In the genomic region with DNA sequence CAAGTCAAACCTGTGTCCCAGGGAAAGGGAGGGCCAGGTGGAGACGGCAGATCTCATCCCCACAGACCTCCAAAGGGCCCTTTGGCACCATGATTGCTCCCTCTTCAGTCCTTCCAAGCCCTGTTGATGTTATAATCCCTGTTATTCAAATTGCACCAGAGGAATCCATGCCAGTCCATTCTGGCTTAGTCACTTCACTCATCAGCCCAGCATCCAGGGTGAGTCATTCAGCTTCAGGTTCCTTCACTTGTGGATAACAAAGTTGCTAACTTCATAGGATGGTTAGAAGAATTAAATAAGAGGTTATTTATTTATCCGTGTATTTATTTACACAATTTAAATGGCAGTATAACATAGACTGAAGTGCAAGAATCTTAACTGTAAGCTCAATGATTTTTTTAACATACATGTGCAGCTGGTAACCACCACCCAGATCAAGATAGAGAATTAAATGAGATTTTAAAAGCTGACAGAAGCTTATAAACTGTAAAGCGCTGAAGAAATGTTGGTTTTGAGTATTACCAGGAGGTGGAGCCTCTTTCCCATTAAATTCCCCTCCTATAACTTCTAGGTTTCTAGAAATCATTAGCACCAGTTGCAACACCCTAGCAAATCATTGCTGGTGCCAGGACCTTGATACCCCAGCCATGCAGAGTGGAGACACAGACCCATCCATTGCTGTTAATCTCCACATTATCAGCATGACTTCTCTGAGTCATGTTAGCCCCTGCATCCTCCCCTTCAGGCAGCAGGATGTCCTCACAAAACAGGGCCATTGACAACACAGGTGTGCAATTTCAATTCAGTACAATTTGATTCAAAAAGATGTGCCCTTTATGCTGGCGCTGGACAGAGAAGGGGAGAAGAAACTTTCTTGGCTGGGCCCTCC, we compare ENCODE assay signal across 8 cellular contexts.
DNase-seq lines count a peak whose midpoint lies in the region; ATAC-seq, FAIRE-seq and TF ChIP-seq lines count a peak whose summit lies in the region.

No MANE protein-coding gene starts in this region.

- POLR2A ChIA-PET in WTC11 (lab: Charles Lee), result no interaction called here

- peaks cover 54% of the 10 kb centered on the region for H3K4me1 Mint-ChIP-seq in WTC11

- TF ChIP-seq RAD21 in Ishikawa (IDR thresholded peaks at IDR 0.05; ENCODE audit: low read depth), result peak; percentile 36; the same call in 1 of the 2 replicates

- TF ChIP-seq EP300 in Ishikawa (IDR thresholded peaks at IDR 0.05; ENCODE audit: borderline replicate concordance), result no peak

- no peak overlapping the region for H3K4me3 ChIP-seq in H7 (ENCODE audit: insufficient read depth, low read depth, low read length)

- ATAC-seq in WTC11, result peak; percentile 22
- ATAC-seq in left lobe of liver, result peak; percentile 87

- CTCF ChIA-PET in WTC11 (lab: Charles Lee), result interaction anchor here (0.7 to 0.9 kb wide), 2 partner anchors 112 to 519 kb away, joined by 4 to 5 read pairs; no protein-coding TSS in a partner anchor

- no peaks in the 10 kb centered on the region for H3K36me3 ChIP-seq in H7 (replicated peaks; ENCODE audit: control insufficient read depth, insufficient read depth, low read length)

- DNase-seq in D721Med (ENCODE audit: insufficient read length, low spot score), result no peak
- no peak for DNase-seq in WTC11 (ENCODE audit: low spot score)
- DNase-seq in left lobe of liver (ENCODE audit: low spot score), result no peak
- DNase-seq in activated CD4-positive, alpha-beta T cell treated with anti-CD3 and anti-CD28 coated beads, Interleukin-2, amount 50 U/mL, for 4 hours, result no peak
- DNase-seq in H7, result no peak
- DNase-seq in SHP77 (lab: John Stamatoyannopoulos, UW), result no peak
- DNase-seq in GOT3 (lab: John Stamatoyannopoulos, UW), result no peak

- no peaks in the 10 kb centered on the region for H3K36me3 Mint-ChIP-seq in WTC11

- peak overlapping the region; percentile 6; the same call in 1 of the 2 replicates for H3K27ac Mint-ChIP-seq in WTC11

- no peak for FAIRE-seq in D721Med (lab: Jason Lieb, UNC)

- H3K9me3 Mint-ChIP-seq in WTC11, result no peaks in the 10 kb centered on the region; the same call in 1 of the 2 replicates

- no peak overlapping the region for H3K4me3 Mint-ChIP-seq in WTC11

- H3K27me3 Mint-ChIP-seq in WTC11 (ENCODE audit: low read depth), result peaks cover 5% of the 10 kb centered on the region

- H3K27me3 ChIP-seq in H7 (ENCODE audit: control insufficient read depth, insufficient read depth, low read length), result no peaks in the 10 kb centered on the region

- peak; percentile 44 for TF ChIP-seq CTCF in D721Med (IDR thresholded peaks at IDR 0.05; ENCODE audit: insufficient read depth, missing control alignments)
- TF ChIP-seq CTCF in WTC11 (IDR thresholded peaks at IDR 0.05), result no peak

TF ChIP-seq in Ishikawa, 13 proteins besides CTCF, POLR2A, EP300 and RAD21:
- TF ChIP-seq CREB1 (IDR thresholded peaks at IDR 0.05; ENCODE audit: low read depth), result no peak
- TF ChIP-seq, protein P1, sequence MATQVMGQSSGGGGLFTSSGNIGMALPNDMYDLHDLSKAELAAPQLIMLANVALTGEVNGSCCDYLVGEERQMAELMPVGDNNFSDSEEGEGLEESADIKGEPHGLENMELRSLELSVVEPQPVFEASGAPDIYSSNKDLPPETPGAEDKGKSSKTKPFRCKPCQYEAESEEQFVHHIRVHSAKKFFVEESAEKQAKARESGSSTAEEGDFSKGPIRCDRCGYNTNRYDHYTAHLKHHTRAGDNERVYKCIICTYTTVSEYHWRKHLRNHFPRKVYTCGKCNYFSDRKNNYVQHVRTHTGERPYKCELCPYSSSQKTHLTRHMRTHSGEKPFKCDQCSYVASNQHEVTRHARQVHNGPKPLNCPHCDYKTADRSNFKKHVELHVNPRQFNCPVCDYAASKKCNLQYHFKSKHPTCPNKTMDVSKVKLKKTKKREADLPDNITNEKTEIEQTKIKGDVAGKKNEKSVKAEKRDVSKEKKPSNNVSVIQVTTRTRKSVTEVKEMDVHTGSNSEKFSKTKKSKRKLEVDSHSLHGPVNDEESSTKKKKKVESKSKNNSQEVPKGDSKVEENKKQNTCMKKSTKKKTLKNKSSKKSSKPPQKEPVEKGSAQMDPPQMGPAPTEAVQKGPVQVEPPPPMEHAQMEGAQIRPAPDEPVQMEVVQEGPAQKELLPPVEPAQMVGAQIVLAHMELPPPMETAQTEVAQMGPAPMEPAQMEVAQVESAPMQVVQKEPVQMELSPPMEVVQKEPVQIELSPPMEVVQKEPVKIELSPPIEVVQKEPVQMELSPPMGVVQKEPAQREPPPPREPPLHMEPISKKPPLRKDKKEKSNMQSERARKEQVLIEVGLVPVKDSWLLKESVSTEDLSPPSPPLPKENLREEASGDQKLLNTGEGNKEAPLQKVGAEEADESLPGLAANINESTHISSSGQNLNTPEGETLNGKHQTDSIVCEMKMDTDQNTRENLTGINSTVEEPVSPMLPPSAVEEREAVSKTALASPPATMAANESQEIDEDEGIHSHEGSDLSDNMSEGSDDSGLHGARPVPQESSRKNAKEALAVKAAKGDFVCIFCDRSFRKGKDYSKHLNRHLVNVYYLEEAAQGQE (IDR thresholded peaks at IDR 0.05; ENCODE audit: low read depth), result no peak
- TF ChIP-seq, protein P2, sequence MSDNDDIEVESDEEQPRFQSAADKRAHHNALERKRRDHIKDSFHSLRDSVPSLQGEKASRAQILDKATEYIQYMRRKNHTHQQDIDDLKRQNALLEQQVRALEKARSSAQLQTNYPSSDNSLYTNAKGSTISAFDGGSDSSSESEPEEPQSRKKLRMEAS (IDR thresholded peaks at IDR 0.05), result no peak
- TF ChIP-seq TAF1 (IDR thresholded peaks at IDR 0.05; ENCODE audit: low read depth), result no peak
- no peak for TF ChIP-seq ZBTB7A (IDR thresholded peaks at IDR 0.05; ENCODE audit: low read depth)

TF ChIP-seq in WTC11, 78 proteins besides CTCF, POLR2A, EP300 and RAD21:
- TF ChIP-seq, protein P3, sequence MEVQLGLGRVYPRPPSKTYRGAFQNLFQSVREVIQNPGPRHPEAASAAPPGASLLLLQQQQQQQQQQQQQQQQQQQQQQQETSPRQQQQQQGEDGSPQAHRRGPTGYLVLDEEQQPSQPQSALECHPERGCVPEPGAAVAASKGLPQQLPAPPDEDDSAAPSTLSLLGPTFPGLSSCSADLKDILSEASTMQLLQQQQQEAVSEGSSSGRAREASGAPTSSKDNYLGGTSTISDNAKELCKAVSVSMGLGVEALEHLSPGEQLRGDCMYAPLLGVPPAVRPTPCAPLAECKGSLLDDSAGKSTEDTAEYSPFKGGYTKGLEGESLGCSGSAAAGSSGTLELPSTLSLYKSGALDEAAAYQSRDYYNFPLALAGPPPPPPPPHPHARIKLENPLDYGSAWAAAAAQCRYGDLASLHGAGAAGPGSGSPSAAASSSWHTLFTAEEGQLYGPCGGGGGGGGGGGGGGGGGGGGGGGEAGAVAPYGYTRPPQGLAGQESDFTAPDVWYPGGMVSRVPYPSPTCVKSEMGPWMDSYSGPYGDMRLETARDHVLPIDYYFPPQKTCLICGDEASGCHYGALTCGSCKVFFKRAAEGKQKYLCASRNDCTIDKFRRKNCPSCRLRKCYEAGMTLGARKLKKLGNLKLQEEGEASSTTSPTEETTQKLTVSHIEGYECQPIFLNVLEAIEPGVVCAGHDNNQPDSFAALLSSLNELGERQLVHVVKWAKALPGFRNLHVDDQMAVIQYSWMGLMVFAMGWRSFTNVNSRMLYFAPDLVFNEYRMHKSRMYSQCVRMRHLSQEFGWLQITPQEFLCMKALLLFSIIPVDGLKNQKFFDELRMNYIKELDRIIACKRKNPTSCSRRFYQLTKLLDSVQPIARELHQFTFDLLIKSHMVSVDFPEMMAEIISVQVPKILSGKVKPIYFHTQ (CRISPR knock-in tag; IDR thresholded peaks at IDR 0.05), result no peak
- TF ChIP-seq RORB (CRISPR knock-in tag; IDR thresholded peaks at IDR 0.05), result no peak
